In genomic region chr1:45621501-45621836, GRCh38 we compare ENCODE assay signal across 12 cellular contexts. TPM values are rescaled to one million over a fixed set of nuclear protein-coding genes. Genes with fewer than 3 reads are reported as not detected.
DNase-seq lines count a peak whose midpoint lies in the region; ATAC-seq and TF ChIP-seq lines count a peak whose summit lies in the region.
"Had no signal": no experiment of that assay in that cellular context is flagged by ENCODE, and none has a peak within 500 bp of the region (broad histone marks: within the 10 kb centered on the region; RNA-seq: fewer than 3 reads in every experiment).

No MANE protein-coding gene starts in this region.

- ATAC-seq in HG03460 (IDR thresholded peaks at IDR 0.05; ENCODE audit: unreplicated experiment): no peak
- ATAC-seq: foreskin keratinocyte had no signal

- H3K4me3 ChIP-seq in left ventricle myocardium inferior (no peak overlapping the region), spleen (no peak overlapping the region)

- intact Hi-C loops in left ventricle myocardium inferior (cut with micrococcal nuclease): no loop called here
- intact Hi-C loops in spleen (cut with DNase I; ENCODE audit: low total_unique reads): no loop called here

- H3K9me3 ChIP-seq in left ventricle myocardium inferior (replicated peaks) (no peaks in the 10 kb centered on the region), spleen (no peaks in the 10 kb centered on the region)

- DNase-seq in GM13977 (ENCODE audit: low spot score) (peak; percentile 34), UCSD-AML1 (lab: John Stamatoyannopoulos, UW; ENCODE audit: unreplicated experiment) (peak; percentile 35), left ventricle myocardium inferior (no peak), spleen (peak; percentile 76), NCI-H2227 treated with DMSO at 0.1 percent for 48 hours (lab: John Stamatoyannopoulos, UW) (no peak), glomerular visceral epithelial cell (ENCODE audit: extremely low spot score) (no peak)
- no peak for DNase-seq in effector CD8-positive, alpha-beta T cell (lab: John Stamatoyannopoulos, UW)
- DNase-seq: brain microvascular endothelial cell; foreskin keratinocyte; IMR-90; stimulated activated CD4-positive, alpha-beta T cell treated with anti-CD3 and anti-CD28 coated beads, Interleukin-2, amount 100 ng/mL, for 24 hours had no signal

- peaks cover 53% of the 10 kb centered on the region for H3K36me3 ChIP-seq in left ventricle myocardium inferior
- peaks cover 0 to 100% (median 48%) of the 10 kb centered on the region in 6 donors for H3K36me3 ChIP-seq in spleen

- H3K4me1 ChIP-seq in left ventricle myocardium inferior: peaks cover 48% of the 10 kb centered on the region
- peaks cover 3 to 44% (median 17%) of the 10 kb centered on the region in 6 donors for H3K4me1 ChIP-seq in spleen
- H3K4me1 ChIP-seq: foreskin keratinocyte had no signal

- TF ChIP-seq POLR2A in spleen (IDR thresholded peaks at IDR 0.05): no peak

- H3K27ac ChIP-seq in left ventricle myocardium inferior (replicated peaks) (peak overlapping the region; percentile 60), spleen (peak overlapping the region; percentile 9 to 83 (median 70))
- H3K27ac ChIP-seq: brain microvascular endothelial cell, foreskin keratinocyte had no signal

- no peak for TF ChIP-seq CTCF in GM13977 (IDR thresholded peaks at IDR 0.05; ENCODE audit: extremely low read depth, insufficient read depth, missing control alignments)
- TF ChIP-seq CTCF in left ventricle myocardium inferior (IDR thresholded peaks at IDR 0.05; ENCODE audit: borderline replicate concordance): no peak
- no peak for TF ChIP-seq CTCF in spleen (IDR thresholded peaks at IDR 0.05 in 8 of 11, conservative IDR thresholded peaks at IDR 0.05 in 3 of 11)

- WGBS in spleen, 5 donors: 22 to 70% (median 51%) methylated on average over 3 of the region's 3 CpGs

- in situ Hi-C loops in GM13977 (cut with MboI; ENCODE audit: low pct_unique_long_range_greater_than_20kb, low sequenced_read_pairs, unreplicated experiment): no loop called here

- H3K27me3 ChIP-seq in left ventricle myocardium inferior (ENCODE audit: low read depth) (no peaks in the 10 kb centered on the region), spleen (replicated peaks in 1 of 7) (no peaks in the 10 kb centered on the region)
- H3K27me3 ChIP-seq: brain microvascular endothelial cell, foreskin keratinocyte had no signal

RNA-seq across cellular contexts. Expression of gene CCDC17, which starts 2.4 kb away (rescaled TPM):
- total RNA-seq in left ventricle myocardium inferior (1.2 TPM), spleen (1 to 10 TPM; 2.6 to 7.6 (median 5.4) TPM)
- 1 to 10 TPM in 2 of 3 donors, under 1 TPM in 1; 0.55 to 1.6 (median 1.5) TPM for polyA plus RNA-seq in spleen

RNA-seq across cellular contexts. Expression of gene NASP, which starts 37.6 kb away (rescaled TPM):
- 34.5 TPM for total RNA-seq in left ventricle myocardium inferior
- total RNA-seq in spleen: 100 to 1,000 TPM in 5 of 7 donors, 10 to 100 TPM in 2; 85.1 to 143 (median 110) TPM
- 100 to 1,000 TPM; 132 to 151 (median 139) TPM for polyA plus RNA-seq in spleen

Comparison
In these comparisons a context has a peak if more than half of its experiments do, and no peak if none do; other contexts are left out.
1. DNase-seq: peak in GM13977 (single experiment), UCSD-AML1 (single experiment) and spleen (single experiment); none in left ventricle myocardium inferior (single experiment), NCI-H2227 treated with DMSO at 0.1 percent for 48 hours (single experiment), glomerular visceral epithelial cell (single experiment) and effector CD8-positive, alpha-beta T cell (single experiment).